16 cellular contexts compared by ENCODE assay signal in the genomic region with DNA sequence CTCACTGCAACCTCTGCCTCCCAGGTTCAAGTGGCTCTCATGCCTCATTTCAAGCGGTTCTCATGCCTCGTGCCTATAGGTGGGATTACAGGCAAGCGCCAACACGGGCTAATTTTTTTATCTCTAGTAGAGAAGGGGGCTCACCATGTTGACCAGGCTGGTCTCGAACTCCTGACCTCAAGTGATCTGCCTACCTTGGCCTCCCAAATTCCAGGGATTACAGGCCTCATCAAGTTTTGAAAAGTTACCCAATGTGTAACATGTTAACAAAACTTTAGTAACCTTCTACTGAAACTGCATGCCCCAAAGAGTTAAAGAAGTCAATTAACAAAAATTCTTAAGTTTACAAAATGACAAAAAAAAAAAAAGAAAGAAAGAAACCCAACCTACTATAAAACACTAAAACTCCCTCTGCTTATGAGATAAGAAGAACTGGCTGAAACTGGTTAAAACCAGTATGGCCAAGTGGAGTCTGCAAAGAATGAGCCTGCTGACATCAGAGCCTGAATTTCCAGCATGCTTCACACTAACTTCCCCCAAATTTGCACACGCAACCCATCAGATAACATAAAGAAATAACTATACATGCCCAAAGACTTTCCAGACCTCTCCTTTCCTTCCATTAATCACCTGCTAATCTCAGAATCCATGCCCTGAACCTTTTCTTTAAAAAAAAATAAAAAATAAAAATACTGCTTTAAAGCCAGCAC. TPM values are rescaled to one million over a fixed set of nuclear protein-coding genes. Genes with fewer than 3 reads are reported as not detected.
DNase-seq lines count a peak whose midpoint lies in the region; ATAC-seq, FAIRE-seq and TF ChIP-seq lines count a peak whose summit lies in the region.
"Had no signal": no experiment of that assay in that cellular context is flagged by ENCODE, and none has a peak within 500 bp of the region (broad histone marks: within the 10 kb centered on the region; RNA-seq: fewer than 3 reads in every experiment).

No MANE protein-coding gene starts in this region.

- H3K4me1 ChIP-seq in A673 (ENCODE audit: insufficient read depth, low read length, poor library complexity, severe bottlenecking) (peaks cover 4% of the 10 kb centered on the region), HEK293 (ENCODE audit: control insufficient read depth, insufficient read depth, low read length) (no peaks in the 10 kb centered on the region), GM12878 (ENCODE audit: control insufficient read depth, insufficient read depth, low read length) (no peaks in the 10 kb centered on the region), mesendoderm (ENCODE audit: control insufficient read depth, low read depth, low read length) (no peaks in the 10 kb centered on the region)
- H3K4me1 ChIP-seq: HAP-1 had no signal

- peaks cover 22% of the 10 kb centered on the region for H3K36me3 ChIP-seq in A673 (ENCODE audit: insufficient read depth, low read length, poor library complexity, severe bottlenecking)
- H3K36me3 ChIP-seq in HEK293 (ENCODE audit: control insufficient read depth in 2 of 2, insufficient read depth in 1 of 2, low read length in 2 of 2) = peaks cover 42 to 47% of the 10 kb centered on the region in 2 experiments
- peaks cover 0 to 16% of the 10 kb centered on the region in 2 experiments; a peak in 2 of 4 replicates for H3K36me3 ChIP-seq in GM12878 (ENCODE audit: control insufficient read depth in 2 of 2, insufficient read depth in 2 of 2, low read length in 1 of 2)
- H3K36me3 ChIP-seq in mesendoderm (ENCODE audit: control insufficient read depth, insufficient read depth, low read length) = peaks cover 1% of the 10 kb centered on the region

- H2BK120ac ChIP-seq in mesendoderm (ENCODE audit: low read depth, low read length) = no peak overlapping the region

- DNase-seq in A673 (ENCODE audit: low spot score) (peak; percentile 15), GM12878 (ENCODE audit: low read depth, low spot score) (no peak), mesendoderm (peak; percentile 65)
- DNase-seq in stimulated activated naive CD4-positive, alpha-beta T cell treated with Interleukin-2 at 50 U/mL for 16 hours (lab: John Stamatoyannopoulos, UW) = no peak
- DNase-seq: activated CD4-positive, CD25-positive, alpha-beta regulatory T cell treated with anti-CD3 and anti-CD28 coated beads, Interleukin-2, amount 50 U/mL, for 72 hours; activated gamma-delta T cell; central memory CD4-positive, alpha-beta T cell; mammary epithelial cell; MG63; NCI-H2171; SK-N-SH had no signal

- RAD21 ChIA-PET in GM12878 (lab: Charles Lee; ENCODE audit: unreplicated experiment) = no interaction called here

- no peaks in the 10 kb centered on the region for H3K79me2 ChIP-seq in GM12878 (ENCODE audit: control insufficient read depth, insufficient read depth, low read length)
- H3K79me2 ChIP-seq in mesendoderm (ENCODE audit: control insufficient read depth, insufficient read depth, low read length) = no peaks in the 10 kb centered on the region

- no peak for TF ChIP-seq POLR2A in GM12878 (IDR thresholded peaks at IDR 0.05; ENCODE audit: low read depth, low read length)

- no peak overlapping the region for H2BK15ac ChIP-seq in mesendoderm (replicated peaks; ENCODE audit: low read depth)

- BruUV-seq in A673 (replicated peaks; lab: Mats Ljungman, UMichigan) (no TSS peak), GM12878 (replicated peaks; lab: Mats Ljungman, UMichigan) (TSS peak; percentile 14)

- no peak overlapping the region for H2BK5ac ChIP-seq in mesendoderm (ENCODE audit: low read length)

- H3K4ac ChIP-seq in mesendoderm (ENCODE audit: low read depth, low read length) = no peak overlapping the region

- H3K4me3 ChIP-seq in A673 (ENCODE audit: low read depth, low read length, poor library complexity, severe bottlenecking) (no peak overlapping the region), HEK293 (ENCODE audit: low read depth, low read length) (no peak overlapping the region), GM12878 (no peak overlapping the region), mesendoderm (ENCODE audit: low read length) (no peak overlapping the region)
- H3K4me3 ChIP-seq: HAP-1, MG63 had no signal

- ATAC-seq in GM12878 (no peak), HG03097 (IDR thresholded peaks at IDR 0.05; ENCODE audit: low FRiP score, unreplicated experiment) (no peak), GM21737 (IDR thresholded peaks at IDR 0.05; ENCODE audit: unreplicated experiment) (no peak), HG02623 (IDR thresholded peaks at IDR 0.05; ENCODE audit: unreplicated experiment) (no peak)

- H3K9ac ChIP-seq in GM12878 (ENCODE audit: control insufficient read depth, insufficient read depth, low read length) (no peak overlapping the region), mesendoderm (ENCODE audit: low read length) (no peak overlapping the region)
- H3K9ac ChIP-seq: SK-N-SH had no signal

- SMC1A ChIA-PET in GM12878 (lab: Charles Lee; ENCODE audit: uncharacterized antibody, unreplicated experiment) = interaction anchor here (1.1 kb wide), 1 partner anchor 96 kb away, joined by 3 read pairs; no protein-coding TSS in a partner anchor

- CTCF ChIA-PET in A673 (lab: Charles Lee) (no interaction called here), HEK293 (lab: Yijun Ruan, JAX) (interaction anchor here (0.7 to 0.9 kb wide), 2 partner anchors 11 to 14 kb away, joined by 3 to 4 read pairs; no protein-coding TSS in a partner anchor), GM12878 (lab: Yijun Ruan, JAX) (no interaction called here)

- POLR2A ChIA-PET in A673 (lab: Charles Lee; ENCODE audit: low non-redundant PET) (interaction anchor here (0.6 to 0.7 kb wide), 3 partner anchors 29 to 109 kb away, joined by 3 to 14 read pairs (median 3); no protein-coding TSS in a partner anchor), HEK293 (lab: Yijun Ruan, JAX) (interaction anchor here (0.6 to 1.5 kb wide), 2 partner anchors 25 to 1008 kb away, joined by 3 to 5 read pairs; a partner anchor contains a TSS), GM12878 (lab: Charles Lee) (no interaction called here)

- no peak for TF ChIP-seq CTCF in A673 (conservative IDR thresholded peaks at IDR 0.05; ENCODE audit: low read depth, low read length)
- TF ChIP-seq CTCF in HEK293 (tag by site-specific recombination; IDR thresholded peaks at IDR 0.05) = no peak
- TF ChIP-seq CTCF in GM12878 (IDR thresholded peaks at IDR 0.05 in 2 of 3, conservative IDR thresholded peaks at IDR 0.05 in 1 of 3; ENCODE audit: control insufficient read depth in 2 of 3, extremely low read depth in 1 of 3, insufficient read depth in 1 of 3, low read depth in 3 of 3, low read length in 3 of 3) = no peak

- no peak overlapping the region for H4K5ac ChIP-seq in mesendoderm (ENCODE audit: low read length)

- in situ Hi-C loops in GM12878 (cut with MboI) = no loop called here

- 99% methylated on average over 6 of the region's 6 CpGs for WGBS in GM12878 (ENCODE audit: insufficient coverage, insufficient replicate concordance, low lambda C conversion rate, missing lambda C conversion rate)
- no CpG with 5 or more reads among the region's 6 CpGs for WGBS in mesendoderm (ENCODE audit: extremely low coverage, insufficient coverage, low lambda C conversion rate)

- H4K20me1 ChIP-seq in GM12878 (ENCODE audit: control insufficient read depth, insufficient read depth) = no peaks in the 10 kb centered on the region

- TF ChIP-seq EP300 in GM12878 (IDR thresholded peaks at IDR 0.05; ENCODE audit: borderline replicate concordance in 1 of 2, control insufficient read depth in 1 of 2, low read depth in 2 of 2, low read length in 2 of 2) = no peak

- H3K23ac ChIP-seq in mesendoderm (ENCODE audit: low read length) = no peak overlapping the region

- H3K79me1 ChIP-seq in mesendoderm (ENCODE audit: low read length) = no peaks in the 10 kb centered on the region

- TF ChIP-seq RAD21 in GM12878 (IDR thresholded peaks at IDR 0.05; ENCODE audit: insufficient read depth, low read depth, low read length) = no peak

- no peak overlapping the region for H2AK5ac ChIP-seq in mesendoderm (ENCODE audit: low read length)

- H3K27ac ChIP-seq in A673 (ENCODE audit: low read depth, low read length, poor library complexity, severe bottlenecking) = no peak overlapping the region
- no peak overlapping the region for H3K27ac ChIP-seq in HEK293 (ENCODE audit: extremely low read depth, low read depth, low read length)
- no peak overlapping the region for H3K27ac ChIP-seq in GM12878 (ENCODE audit: control insufficient read depth, insufficient read depth)
- H3K27ac ChIP-seq in mesendoderm (ENCODE audit: low read depth, low read length) = no peak overlapping the region

- H3K56ac ChIP-seq in mesendoderm (ENCODE audit: low read length) = no peak overlapping the region

- intact Hi-C loops in A673 (cut with micrococcal nuclease; ENCODE audit: unreplicated experiment) (no loop called here), GM12878 (cut with micrococcal nuclease; ENCODE audit: unreplicated experiment) (no loop called here)

- no peak for FAIRE-seq in GM12878 (lab: Jason Lieb, UNC)

- no peak overlapping the region for H2AFZ ChIP-seq in GM12878 (ENCODE audit: control insufficient read depth, low read depth, low read length)

- no peak overlapping the region for H3K18ac ChIP-seq in mesendoderm (ENCODE audit: low read length)

- no peak overlapping the region for H4K8ac ChIP-seq in mesendoderm (ENCODE audit: low read depth, low read length)

- H3K9me3 ChIP-seq in A673 (ENCODE audit: low read depth, low read length, poor library complexity, severe bottlenecking) (no peaks in the 10 kb centered on the region), HEK293 (ENCODE audit: control insufficient read depth, insufficient read depth, low read depth, low read length) (no peaks in the 10 kb centered on the region), GM12878 (replicated peaks; ENCODE audit: control insufficient read depth, insufficient read depth, low read length) (no peaks in the 10 kb centered on the region)
- H3K9me3 ChIP-seq: HAP-1, MG63, SK-N-SH had no signal

- H3K27me3 ChIP-seq in A673 (replicated peaks; ENCODE audit: insufficient read depth, low read depth, low read length, poor library complexity) (no peaks in the 10 kb centered on the region), GM12878 (replicated peaks in 1 of 2; ENCODE audit: control insufficient read depth in 2 of 2, insufficient read depth in 2 of 2, low read length in 1 of 2) (no peaks in the 10 kb centered on the region), mesendoderm (ENCODE audit: insufficient read depth, low read length, poor library complexity) (no peaks in the 10 kb centered on the region)
- H3K27me3 ChIP-seq: MG63 had no signal

- H3K4me2 ChIP-seq in GM12878 (ENCODE audit: control insufficient read depth, insufficient read depth) = no peak overlapping the region
- H3K4me2 ChIP-seq in mesendoderm (ENCODE audit: low read length) = no peak overlapping the region
- H3K4me2 ChIP-seq: SK-N-SH had no signal

RNA-seq across cellular contexts. Expression of a gene that starts 25.5 kb away (rescaled TPM):
- 96.5 and 101 TPM in 2 replicates for total RNA-seq in A673 (2021)
- total RNA-seq in GM12878 (2013; cell fraction: nucleolus; rRNA removed) = 20.9 and 21.5 TPM in 2 replicates
- 111 and 125 TPM in 2 replicates for total RNA-seq in GM12878 (2014; rRNA removed)
- 122 and 135 TPM in 2 replicates for total RNA-seq in GM12878 (2014; rRNA removed; fragmentation: Illumina TruSeq; extraction: Trizol)
- total RNA-seq in GM12878 (2021) = 95.2 and 99.3 TPM in 2 replicates
- polyA plus RNA-seq in GM12878 (2011; ENCODE audit: low read depth) = 32.3 TPM
- 65.0 and 83.6 TPM in 2 replicates for polyA plus RNA-seq in GM12878 (2011; rRNA removed)
- 41.4 and 50.4 TPM in 2 replicates for polyA plus RNA-seq in GM12878 (2011; cell fraction: cytosol; rRNA removed)
- polyA plus RNA-seq in GM12878 (2011; cell fraction: nucleus; rRNA removed) = 26.7 and 30.8 TPM in 2 replicates
- 51.1 and 59.9 TPM in 2 replicates for polyA plus RNA-seq in GM12878 (2012)
- polyA plus RNA-seq in GM12878 (2014; fragmentation: Illumina TruSeq; extraction: Trizol) = 153 and 183 TPM in 2 replicates
- 10 to 100 TPM; 21.3 to 79.8 TPM for polyA plus RNA-seq in GM12878 (2014; fragmentation: Nextera tagmentation; extraction: Ambion mirVana)
- polyA plus RNA-seq in GM12878 (2014; rRNA removed) = 102 and 130 TPM in 2 replicates
- 100 to 1,000 TPM; 241 to 248 TPM for polyA plus RNA-seq in GM12878 (2016; fragmentation: Nextera tagmentation; extraction: Ambion mirVana)
- 14.6 and 17.4 TPM in 2 replicates for polyA minus RNA-seq in GM12878 (2011; rRNA and poly(A)+ RNA removed)
- polyA minus RNA-seq in GM12878 (2011; cell fraction: cytosol; rRNA and poly(A)+ RNA removed) = 11.4 and 14.5 TPM in 2 replicates
- polyA minus RNA-seq in GM12878 (2011; cell fraction: nucleus; rRNA and poly(A)+ RNA removed) = 7.4 and 11.7 TPM in 2 replicates
- 131 TPM for polyA plus RNA-seq in mesendoderm (2013, experiment 1 of 2)
- polyA plus RNA-seq in mesendoderm (2013, experiment 2 of 2) = 129 TPM

Comparison
In these comparisons a context has a peak if more than half of its experiments do, and no peak if none do; other contexts are left out.
1. DNase-seq: peak in A673 (single experiment) and mesendoderm (single experiment); none in GM12878 (single experiment) and stimulated activated naive CD4-positive, alpha-beta T cell treated with Interleukin-2 at 50 U/mL for 16 hours (single experiment).